ENCODE assay signal across 31 cellular contexts in genomic region chr5:77204967-77205366, GRCh38. TPM values are rescaled to one million over a fixed set of nuclear protein-coding genes. Genes with fewer than 3 reads are reported as not detected.
DNase-seq lines count a peak whose midpoint lies in the region; ATAC-seq, FAIRE-seq and TF ChIP-seq lines count a peak whose summit lies in the region.
"Had no signal": no experiment of that assay in that cellular context is flagged by ENCODE, and none has a peak within 500 bp of the region (broad histone marks: within the 10 kb centered on the region; RNA-seq: fewer than 3 reads in every experiment).

No MANE protein-coding gene starts in this region.

- H3K9me3 ChIP-seq in prostate gland: no peaks in the 10 kb centered on the region
- H3K9me3 ChIP-seq: BLaER1 treated with 17β-estradiol and CSF1 and Interleukin-3, amounts not matched to agents 10 nM and 100 nM; Caco-2 had no signal

- intact Hi-C loops in prostate gland (cut with DNase I): no loop called here

- WGBS in prostate gland: 40% methylated on average over 2 of the region's 2 CpGs

- TF ChIP-seq POLR2A in GM12892 (IDR thresholded peaks at IDR 0.05; ENCODE audit: low read depth, low read length) (no peak), prostate gland (IDR thresholded peaks at IDR 0.05) (no peak)

- no peak for ATAC-seq in HG03135 (IDR thresholded peaks at IDR 0.05; ENCODE audit: unreplicated experiment)
- no peak for ATAC-seq in GM21723 (IDR thresholded peaks at IDR 0.05; ENCODE audit: unreplicated experiment)
- ATAC-seq: HepG2 had no signal

- H3K27ac ChIP-seq in VCaP (peak overlapping the region; percentile 76), prostate gland (peak overlapping the region; percentile 41 to 45)
- H3K27ac ChIP-seq: BLaER1 treated with 17β-estradiol and CSF1 and Interleukin-3, amounts not matched to agents 10 nM and 100 nM; GM23248; HL-60; PC-9 had no signal

- DNase-seq in GM12892 (ENCODE audit: insufficient read length) (no peak), HT1080 (ENCODE audit: low read depth) (peak; percentile 52), prostate gland (ENCODE audit: low spot score) (peak; percentile 50), cortex of kidney (lab: John Stamatoyannopoulos, UW) (no peak), HT-29 (ENCODE audit: low spot score) (no peak)
- DNase-seq: AML-193; Caco-2; CD4-positive, alpha-beta memory T cell; GM23248; H9; Karpas-422; MV-4-11; NCI-H1105; NCI-H1436 treated with DMSO at 0.1 percent for 48 hours; NCI-H187 treated with DMSO at 0.1 percent for 48 hours; NCI-H2171 treated with DMSO at 0.1 percent for 48 hours; NCI-H345; NCI-H510A treated with DMSO at 0.1 percent for 48 hours; NK-92 treated with Interleukin-12 subunit alpha and Interleukin-12 subunit beta, amount 100 ng/mL, for 24 hours; PC-9; RPMI8226; SHP77; T-helper 1 cell had no signal

- H3K4me1 ChIP-seq in prostate gland (replicated peaks): no peaks in the 10 kb centered on the region
- H3K4me1 ChIP-seq: Caco-2 had no signal

- H3K36me3 ChIP-seq in prostate gland: no peaks in the 10 kb centered on the region
- H3K36me3 ChIP-seq: BLaER1 treated with 17β-estradiol and CSF1 and Interleukin-3, amounts not matched to agents 10 nM and 100 nM had no signal

- peak; percentile 50 for FAIRE-seq in GM12892 (lab: Jason Lieb, UNC)
- FAIRE-seq: A204.1, HepG2 had no signal

- H3K27me3 ChIP-seq in prostate gland (replicated peaks; ENCODE audit: insufficient read depth): no peaks in the 10 kb centered on the region

- H3K4me3 ChIP-seq in prostate gland: no peak overlapping the region
- H3K4me3 ChIP-seq: BLaER1 treated with 17β-estradiol and CSF1 and Interleukin-3, amounts not matched to agents 10 nM and 100 nM; GM23248; PC-9 had no signal

- TF ChIP-seq CTCF in VCaP (conservative IDR thresholded peaks at IDR 0.05): no peak
- no peak for TF ChIP-seq CTCF in prostate gland (IDR thresholded peaks at IDR 0.05)

RNA-seq across cellular contexts. Expression of gene PDE8B, which starts 5.5 kb away (rescaled TPM):
- polyA plus RNA-seq in GM12892 (2012; ENCODE audit: missing spikeins): 0.36 TPM
- total RNA-seq in HT1080 (2014; rRNA removed; shearing (Covaris generic)): 0.82 and 1.1 TPM in 2 replicates
- 0.67 and 0.75 TPM in 2 replicates for polyA plus RNA-seq in HT1080 (2015; cell fraction: cytosol; rRNA removed)
- polyA plus RNA-seq in HT1080 (2015; cell fraction: nucleus; rRNA removed): 0.68 and 1.3 TPM in 2 replicates
- total RNA-seq in prostate gland: 10 to 100 TPM; 25.6 to 66.0 TPM
- not detected in 2 replicates for total RNA-seq in HT-29 (2014; rRNA removed; shearing (Covaris generic))
- total RNA-seq: CD4-positive, alpha-beta memory T cell; GM23248; HepG2; SK-MEL-5 had no signal

Comparison
In these comparisons a context has a peak if more than half of its experiments do, and no peak if none do; other contexts are left out.
1. DNase-seq: peak in HT1080 (single experiment) and prostate gland (single experiment); none in GM12892 (single experiment), cortex of kidney (single experiment) and HT-29 (single experiment).
2. RNA of gene PDE8B, which starts 5.5 kb away (total RNA-seq): 25.6 to 66.0 TPM in prostate gland; 0.82 to 1.1 TPM in HT1080 and not detected in HT-29; every median in the first group is over 10 times any median in the second.